Comparison of ENCODE assay signal across 1 cellular context in genomic region chr11:30992513-30992849, GRCh38.
TF ChIP-seq lines count a peak whose summit lies in the region.

No MANE protein-coding gene starts in this region.

TF ChIP-seq in HepG2, 621 proteins besides CTCF, POLR2A, EP300 and RAD21 (continued from another document and continues in another):
- TF ChIP-seq CENPBD1 (CRISPR knock-in tag; IDR thresholded peaks at IDR 0.05; ENCODE audit: borderline replicate concordance, low read depth) (no peak), MLLT10 (CRISPR knock-in tag; IDR thresholded peaks at IDR 0.05) (no peak), ZFP62 (CRISPR knock-in tag; IDR thresholded peaks at IDR 0.05) (no peak), POGZ (CRISPR knock-in tag; IDR thresholded peaks at IDR 0.05) (peak; percentile 77; the same call in 1 of the 2 replicates), ARNT2 (CRISPR knock-in tag; IDR thresholded peaks at IDR 0.05; ENCODE audit: low read depth) (no peak), RARA (CRISPR knock-in tag; IDR thresholded peaks at IDR 0.05) (no peak), SMAD3 (CRISPR knock-in tag; IDR thresholded peaks at IDR 0.05) (0 out of 2 replicates have a peak, but pooled peaks have one; percentile 37), ZNF850 (CRISPR knock-in tag; conservative IDR thresholded peaks at IDR 0.05) (no peak), ZSCAN25 (CRISPR knock-in tag; IDR thresholded peaks at IDR 0.05) (no peak), HINFP (CRISPR knock-in tag; IDR thresholded peaks at IDR 0.05; ENCODE audit: low read depth) (no peak), ZNF343 (CRISPR knock-in tag; IDR thresholded peaks at IDR 0.05) (no peak), NFAT5 (CRISPR knock-in tag; IDR thresholded peaks at IDR 0.05) (no peak), CCAR2 (optimal IDR thresholded peaks at IDR 0.05; ENCODE audit: low read depth, low read length) (no peak), SAP130 (CRISPR knock-in tag; IDR thresholded peaks at IDR 0.05; ENCODE audit: low read depth) (0 out of 2 replicates have a peak, but pooled peaks have one; percentile 33), POLR2AphosphoS5 (IDR thresholded peaks at IDR 0.05; ENCODE audit: low read depth, low read length) (no peak), ZBTB38 (CRISPR knock-in tag; IDR thresholded peaks at IDR 0.05) (no peak), ZNF207 (IDR thresholded peaks at IDR 0.05; ENCODE audit: borderline replicate concordance) (no peak), ELF1 (CRISPR knock-in tag; IDR thresholded peaks at IDR 0.05) (no peak), ARID5B (CRISPR knock-in tag; IDR thresholded peaks at IDR 0.05) (peak; percentile 66), ZFAT (CRISPR knock-in tag; conservative IDR thresholded peaks at IDR 0.05) (no peak), PATZ1 (CRISPR knock-in tag; IDR thresholded peaks at IDR 0.05) (0 out of 2 replicates have a peak, but pooled peaks have one; percentile 17), SOX13 (IDR thresholded peaks at IDR 0.05) (no peak), SOX13 (CRISPR knock-in tag; conservative IDR thresholded peaks at IDR 0.05 in 1 of 2, IDR thresholded peaks at IDR 0.05 in 1 of 2) (peak in 1 of 2 experiments; percentile 52; a peak in 2 of 4 replicates), SP1 (IDR thresholded peaks at IDR 0.05) (no peak), SP1 (CRISPR knock-in tag; IDR thresholded peaks at IDR 0.05) (no peak), ZMYM4 (CRISPR knock-in tag; IDR thresholded peaks at IDR 0.05) (peak; percentile 78), ZNF644 (CRISPR knock-in tag; IDR thresholded peaks at IDR 0.05; ENCODE audit: low read depth) (peak; percentile 75), PHF5A (CRISPR knock-in tag; IDR thresholded peaks at IDR 0.05; ENCODE audit: low read depth, unreplicated experiment) (no peak), ZNF253 (CRISPR knock-in tag; IDR thresholded peaks at IDR 0.05; ENCODE audit: borderline replicate concordance) (no peak), ZNF660 (CRISPR knock-in tag; IDR thresholded peaks at IDR 0.05; ENCODE audit: borderline replicate concordance, low read depth) (no peak), ZMYM3 (CRISPR knock-in tag; IDR thresholded peaks at IDR 0.05) (no peak), FIP1L1 (IDR thresholded peaks at IDR 0.05; ENCODE audit: borderline replicate concordance, insufficient read depth, low read depth, low read length) (no peak)
- TF ChIP-seq, protein P1, sequence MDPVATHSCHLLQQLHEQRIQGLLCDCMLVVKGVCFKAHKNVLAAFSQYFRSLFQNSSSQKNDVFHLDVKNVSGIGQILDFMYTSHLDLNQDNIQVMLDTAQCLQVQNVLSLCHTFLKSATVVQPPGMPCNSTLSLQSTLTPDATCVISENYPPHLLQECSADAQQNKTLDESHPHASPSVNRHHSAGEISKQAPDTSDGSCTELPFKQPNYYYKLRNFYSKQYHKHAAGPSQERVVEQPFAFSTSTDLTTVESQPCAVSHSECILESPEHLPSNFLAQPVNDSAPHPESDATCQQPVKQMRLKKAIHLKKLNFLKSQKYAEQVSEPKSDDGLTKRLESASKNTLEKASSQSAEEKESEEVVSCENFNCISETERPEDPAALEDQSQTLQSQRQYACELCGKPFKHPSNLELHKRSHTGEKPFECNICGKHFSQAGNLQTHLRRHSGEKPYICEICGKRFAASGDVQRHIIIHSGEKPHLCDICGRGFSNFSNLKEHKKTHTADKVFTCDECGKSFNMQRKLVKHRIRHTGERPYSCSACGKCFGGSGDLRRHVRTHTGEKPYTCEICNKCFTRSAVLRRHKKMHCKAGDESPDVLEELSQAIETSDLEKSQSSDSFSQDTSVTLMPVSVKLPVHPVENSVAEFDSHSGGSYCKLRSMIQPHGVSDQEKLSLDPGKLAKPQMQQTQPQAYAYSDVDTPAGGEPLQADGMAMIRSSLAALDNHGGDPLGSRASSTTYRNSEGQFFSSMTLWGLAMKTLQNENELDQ (CRISPR knock-in tag; IDR thresholded peaks at IDR 0.05; ENCODE audit: borderline replicate concordance), result no peak
- TF ChIP-seq, protein P2, sequence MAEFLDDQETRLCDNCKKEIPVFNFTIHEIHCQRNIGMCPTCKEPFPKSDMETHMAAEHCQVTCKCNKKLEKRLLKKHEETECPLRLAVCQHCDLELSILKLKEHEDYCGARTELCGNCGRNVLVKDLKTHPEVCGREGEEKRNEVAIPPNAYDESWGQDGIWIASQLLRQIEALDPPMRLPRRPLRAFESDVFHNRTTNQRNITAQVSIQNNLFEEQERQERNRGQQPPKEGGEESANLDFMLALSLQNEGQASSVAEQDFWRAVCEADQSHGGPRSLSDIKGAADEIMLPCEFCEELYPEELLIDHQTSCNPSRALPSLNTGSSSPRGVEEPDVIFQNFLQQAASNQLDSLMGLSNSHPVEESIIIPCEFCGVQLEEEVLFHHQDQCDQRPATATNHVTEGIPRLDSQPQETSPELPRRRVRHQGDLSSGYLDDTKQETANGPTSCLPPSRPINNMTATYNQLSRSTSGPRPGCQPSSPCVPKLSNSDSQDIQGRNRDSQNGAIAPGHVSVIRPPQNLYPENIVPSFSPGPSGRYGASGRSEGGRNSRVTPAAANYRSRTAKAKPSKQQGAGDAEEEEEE (CRISPR knock-in tag; IDR thresholded peaks at IDR 0.05; ENCODE audit: borderline replicate concordance), result no peak
- TF ChIP-seq, protein P3, sequence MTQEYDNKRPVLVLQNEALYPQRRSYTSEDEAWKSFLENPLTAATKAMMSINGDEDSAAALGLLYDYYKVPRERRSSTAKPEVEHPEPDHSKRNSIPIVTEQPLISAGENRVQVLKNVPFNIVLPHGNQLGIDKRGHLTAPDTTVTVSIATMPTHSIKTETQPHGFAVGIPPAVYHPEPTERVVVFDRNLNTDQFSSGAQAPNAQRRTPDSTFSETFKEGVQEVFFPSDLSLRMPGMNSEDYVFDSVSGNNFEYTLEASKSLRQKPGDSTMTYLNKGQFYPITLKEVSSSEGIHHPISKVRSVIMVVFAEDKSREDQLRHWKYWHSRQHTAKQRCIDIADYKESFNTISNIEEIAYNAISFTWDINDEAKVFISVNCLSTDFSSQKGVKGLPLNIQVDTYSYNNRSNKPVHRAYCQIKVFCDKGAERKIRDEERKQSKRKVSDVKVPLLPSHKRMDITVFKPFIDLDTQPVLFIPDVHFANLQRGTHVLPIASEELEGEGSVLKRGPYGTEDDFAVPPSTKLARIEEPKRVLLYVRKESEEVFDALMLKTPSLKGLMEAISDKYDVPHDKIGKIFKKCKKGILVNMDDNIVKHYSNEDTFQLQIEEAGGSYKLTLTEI (CRISPR knock-in tag; conservative IDR thresholded peaks at IDR 0.05), result no peak
- TF ChIP-seq, protein P4, sequence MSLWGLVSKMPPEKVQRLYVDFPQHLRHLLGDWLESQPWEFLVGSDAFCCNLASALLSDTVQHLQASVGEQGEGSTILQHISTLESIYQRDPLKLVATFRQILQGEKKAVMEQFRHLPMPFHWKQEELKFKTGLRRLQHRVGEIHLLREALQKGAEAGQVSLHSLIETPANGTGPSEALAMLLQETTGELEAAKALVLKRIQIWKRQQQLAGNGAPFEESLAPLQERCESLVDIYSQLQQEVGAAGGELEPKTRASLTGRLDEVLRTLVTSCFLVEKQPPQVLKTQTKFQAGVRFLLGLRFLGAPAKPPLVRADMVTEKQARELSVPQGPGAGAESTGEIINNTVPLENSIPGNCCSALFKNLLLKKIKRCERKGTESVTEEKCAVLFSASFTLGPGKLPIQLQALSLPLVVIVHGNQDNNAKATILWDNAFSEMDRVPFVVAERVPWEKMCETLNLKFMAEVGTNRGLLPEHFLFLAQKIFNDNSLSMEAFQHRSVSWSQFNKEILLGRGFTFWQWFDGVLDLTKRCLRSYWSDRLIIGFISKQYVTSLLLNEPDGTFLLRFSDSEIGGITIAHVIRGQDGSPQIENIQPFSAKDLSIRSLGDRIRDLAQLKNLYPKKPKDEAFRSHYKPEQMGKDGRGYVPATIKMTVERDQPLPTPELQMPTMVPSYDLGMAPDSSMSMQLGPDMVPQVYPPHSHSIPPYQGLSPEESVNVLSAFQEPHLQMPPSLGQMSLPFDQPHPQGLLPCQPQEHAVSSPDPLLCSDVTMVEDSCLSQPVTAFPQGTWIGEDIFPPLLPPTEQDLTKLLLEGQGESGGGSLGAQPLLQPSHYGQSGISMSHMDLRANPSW (CRISPR knock-in tag; IDR thresholded peaks at IDR 0.05; ENCODE audit: borderline replicate concordance), result no peak
